Comparison of ENCODE assay signal across 1 cellular context in the genomic region with DNA sequence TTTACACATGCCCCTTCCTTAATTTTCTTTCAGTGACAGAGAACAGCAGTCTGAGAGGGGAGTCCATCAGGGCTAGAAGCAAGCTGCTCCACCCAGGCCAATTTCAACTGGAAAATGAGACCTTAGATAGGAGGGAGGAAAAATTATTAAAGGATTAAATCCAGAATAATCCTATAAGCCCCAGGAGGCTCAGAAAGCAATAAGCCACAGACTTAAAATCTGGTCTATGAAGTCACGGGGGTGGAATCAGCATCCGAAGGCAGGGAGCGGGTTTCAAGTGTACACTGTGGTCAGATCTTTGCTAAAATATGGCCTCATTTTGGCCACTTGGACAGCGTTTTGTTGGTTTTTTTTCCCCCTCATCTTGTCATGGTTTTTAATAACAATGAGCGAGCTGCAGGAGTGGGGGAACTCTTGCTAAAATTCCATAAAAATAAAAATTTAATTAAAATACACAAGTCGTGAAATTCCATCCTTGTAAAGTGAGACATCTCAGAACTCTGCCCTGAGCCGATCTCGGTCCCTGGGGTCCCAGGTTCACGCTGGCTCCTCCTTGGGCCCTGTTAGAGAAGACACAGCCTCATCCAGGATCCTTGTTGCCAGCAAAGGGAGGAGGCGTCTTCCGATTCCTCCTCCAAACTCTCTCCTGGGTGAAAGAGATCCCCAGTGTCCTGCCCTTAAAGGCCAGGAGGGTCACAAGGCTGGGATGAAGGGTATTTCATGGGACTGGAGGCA.
TF ChIP-seq lines count a peak whose summit lies in the region.

No MANE protein-coding gene starts in this region.

TF ChIP-seq in IMR-90, 13 proteins besides CTCF, POLR2A, EP300 and RAD21:
- no peak for TF ChIP-seq RFX5 (IDR thresholded peaks at IDR 0.05; ENCODE audit: low read depth, low read length)
- TF ChIP-seq FOS (IDR thresholded peaks at IDR 0.05; ENCODE audit: low read depth, low read length) = no peak
- no peak for TF ChIP-seq USF2 (IDR thresholded peaks at IDR 0.05; ENCODE audit: low read depth, low read length)
- TF ChIP-seq CEBPB (IDR thresholded peaks at IDR 0.05; ENCODE audit: low read depth, low read length) = no peak
- no peak for TF ChIP-seq MAZ (IDR thresholded peaks at IDR 0.05; ENCODE audit: borderline replicate concordance, low read depth, low read length)
- TF ChIP-seq CHD1 (IDR thresholded peaks at IDR 0.05; ENCODE audit: low read depth, low read length) = no peak
- TF ChIP-seq MAFK (IDR thresholded peaks at IDR 0.05; ENCODE audit: low read depth, low read length) = no peak
- TF ChIP-seq MXI1 (IDR thresholded peaks at IDR 0.05; ENCODE audit: borderline replicate concordance, low read depth, low read length) = no peak
- TF ChIP-seq BHLHE40 (IDR thresholded peaks at IDR 0.05; ENCODE audit: low read depth, low read length) = no peak
- no peak for TF ChIP-seq NFE2L2 (IDR thresholded peaks at IDR 0.05; ENCODE audit: low read depth, low read length)
- TF ChIP-seq RCOR1 (IDR thresholded peaks at IDR 0.05; ENCODE audit: insufficient replicate concordance, low read length) = no peak
- TF ChIP-seq, protein P1, sequence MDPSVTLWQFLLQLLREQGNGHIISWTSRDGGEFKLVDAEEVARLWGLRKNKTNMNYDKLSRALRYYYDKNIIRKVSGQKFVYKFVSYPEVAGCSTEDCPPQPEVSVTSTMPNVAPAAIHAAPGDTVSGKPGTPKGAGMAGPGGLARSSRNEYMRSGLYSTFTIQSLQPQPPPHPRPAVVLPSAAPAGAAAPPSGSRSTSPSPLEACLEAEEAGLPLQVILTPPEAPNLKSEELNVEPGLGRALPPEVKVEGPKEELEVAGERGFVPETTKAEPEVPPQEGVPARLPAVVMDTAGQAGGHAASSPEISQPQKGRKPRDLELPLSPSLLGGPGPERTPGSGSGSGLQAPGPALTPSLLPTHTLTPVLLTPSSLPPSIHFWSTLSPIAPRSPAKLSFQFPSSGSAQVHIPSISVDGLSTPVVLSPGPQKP (IDR thresholded peaks at IDR 0.05; ENCODE audit: borderline replicate concordance, low read depth, low read length) = no peak
- TF ChIP-seq SMC3 (IDR thresholded peaks at IDR 0.05; ENCODE audit: low read depth, low read length) = no peak
